In the genomic region with DNA sequence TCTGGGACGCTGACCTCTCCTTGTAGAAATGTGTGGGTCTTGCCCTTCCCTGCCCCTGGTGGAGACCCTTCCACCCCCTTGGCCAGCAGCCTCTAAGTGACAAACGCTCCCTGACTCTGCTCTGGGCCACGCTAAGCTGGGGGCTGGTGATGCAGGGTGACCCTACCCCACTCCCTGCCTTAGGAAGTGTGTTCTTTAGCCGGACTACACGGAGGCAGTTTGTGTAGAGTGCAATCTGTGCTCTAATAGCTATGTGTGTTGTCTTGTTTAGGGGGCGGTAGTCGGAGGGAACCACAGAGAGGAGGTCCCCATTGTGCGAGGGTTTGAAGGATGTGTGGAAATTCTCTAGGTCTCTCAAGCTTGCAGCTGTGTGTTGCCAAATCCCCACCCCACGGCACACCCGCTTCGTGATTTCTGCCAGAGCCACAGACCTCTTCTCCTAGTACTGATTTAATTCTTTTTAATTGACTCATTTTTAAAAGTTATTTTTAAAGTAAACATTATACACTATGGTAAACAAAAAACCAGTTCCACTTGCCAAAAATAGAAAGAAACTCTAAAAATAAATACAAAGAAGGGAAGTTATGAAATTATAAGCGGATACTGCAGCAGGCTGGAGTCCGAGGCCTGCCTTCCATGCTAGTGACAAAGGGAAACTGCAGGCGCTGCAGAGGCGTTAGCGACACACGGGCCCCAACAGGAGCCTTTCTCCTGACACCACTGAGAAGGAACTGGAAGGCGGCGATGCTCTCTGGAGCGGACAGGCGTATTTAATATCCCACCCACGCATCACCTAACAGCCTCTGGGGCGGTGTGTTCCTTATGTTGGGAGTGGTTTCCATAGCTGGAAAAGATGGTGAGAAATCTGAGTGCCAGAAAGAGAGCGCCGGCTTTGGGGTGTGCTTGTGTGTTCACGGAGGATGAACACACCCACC, we compare ENCODE assay signal across 8 cellular contexts.
DNase-seq lines count a peak whose midpoint lies in the region; ATAC-seq, FAIRE-seq and TF ChIP-seq lines count a peak whose summit lies in the region.

No MANE protein-coding gene starts in this region.

- TF ChIP-seq CTCF in sigmoid colon (IDR thresholded peaks at IDR 0.05): no peak

- H3K27ac Mint-ChIP-seq in stimulated activated effector memory CD8-positive, alpha-beta T cell treated with anti-CD3 and anti-CD28 coated beads, Interleukin-12 subunit alpha, Interleukin-12 subunit beta, amount 100 ng/mL, for 72 hours: no peak overlapping the region

- peak overlapping the region in 2 of 4 donors; percentile 29 to 47 for H3K27ac ChIP-seq in sigmoid colon
- no peak overlapping the region for H3K27ac ChIP-seq in caudate nucleus (ENCODE audit: low read depth, low read length)

- FAIRE-seq in GM12891 (lab: Jason Lieb, UNC): no peak

- no peak overlapping the region for H3K4me3 Mint-ChIP-seq in stimulated activated effector memory CD8-positive, alpha-beta T cell treated with anti-CD3 and anti-CD28 coated beads, Interleukin-12 subunit alpha, Interleukin-12 subunit beta, amount 100 ng/mL, for 72 hours

- peak overlapping the region in 1 of 4 donors; percentile 24 for H3K4me3 ChIP-seq in sigmoid colon

- H3K4me1 Mint-ChIP-seq in stimulated activated effector memory CD8-positive, alpha-beta T cell treated with anti-CD3 and anti-CD28 coated beads, Interleukin-12 subunit alpha, Interleukin-12 subunit beta, amount 100 ng/mL, for 72 hours: no peaks in the 10 kb centered on the region

- intact Hi-C loops in left cardiac atrium (cut with DNase I) (no loop called here), sigmoid colon (cut with DNase I) (no loop called here)

- ATAC-seq in left cardiac atrium: peak; percentile 62 to 65
- ATAC-seq in stimulated activated effector memory CD8-positive, alpha-beta T cell treated with anti-CD3 and anti-CD28 coated beads, Interleukin-12 subunit alpha, Interleukin-12 subunit beta, amount 100 ng/mL, for 72 hours: no peak

- peaks cover 0 to 15% (median 8%) of the 10 kb centered on the region in 4 donors for H3K4me1 ChIP-seq in sigmoid colon

- no peaks in the 10 kb centered on the region for H3K9me3 ChIP-seq in sigmoid colon

- DNase-seq in EH (ENCODE audit: low read depth) (peak; percentile 9), UCSD-AML1 (lab: John Stamatoyannopoulos, UW; ENCODE audit: unreplicated experiment) (peak; percentile 41), left cardiac atrium (peak; percentile 59), sigmoid colon (peak; percentile 80), caudate nucleus (lab: John Stamatoyannopoulos, UW) (no peak), GM12891 (ENCODE audit: insufficient read length, low spot score) (no peak)
- no peak for DNase-seq in stimulated activated effector memory CD8-positive, alpha-beta T cell treated with anti-CD3 and anti-CD28 coated beads, Interleukin-12 subunit alpha, Interleukin-12 subunit beta, amount 100 ng/mL, for 72 hours (ENCODE audit: low spot score in 2 of 2)
- no peak for DNase-seq in activated CD4-positive, alpha-beta T cell treated with anti-CD3 and anti-CD28 coated beads for 1 hour

- H3K9me3 Mint-ChIP-seq in stimulated activated effector memory CD8-positive, alpha-beta T cell treated with anti-CD3 and anti-CD28 coated beads, Interleukin-12 subunit alpha, Interleukin-12 subunit beta, amount 100 ng/mL, for 72 hours: no peaks in the 10 kb centered on the region

- 57 to 63% methylated on average over 26 of the region's 26 CpGs for WGBS in sigmoid colon, 2 donors

- no peaks in the 10 kb centered on the region for H3K36me3 ChIP-seq in sigmoid colon

- no peaks in the 10 kb centered on the region for H3K36me3 Mint-ChIP-seq in stimulated activated effector memory CD8-positive, alpha-beta T cell treated with anti-CD3 and anti-CD28 coated beads, Interleukin-12 subunit alpha, Interleukin-12 subunit beta, amount 100 ng/mL, for 72 hours

- TF ChIP-seq EP300 in sigmoid colon (IDR thresholded peaks at IDR 0.05): no peak

- no peak for TF ChIP-seq POLR2A in sigmoid colon (IDR thresholded peaks at IDR 0.05)
- TF ChIP-seq POLR2A in GM12891 (IDR thresholded peaks at IDR 0.05; ENCODE audit: low read depth, low read length): no peak

- no peaks in the 10 kb centered on the region for H3K27me3 ChIP-seq in sigmoid colon

TF ChIP-seq in GM12891, 5 proteins besides CTCF, POLR2A, EP300 and RAD21:
- TF ChIP-seq PAX5 (IDR thresholded peaks at IDR 0.05; ENCODE audit: insufficient read depth, low read length, severe bottlenecking) (no peak), TAF1 (IDR thresholded peaks at IDR 0.05; ENCODE audit: low read depth, low read length) (no peak), POU2F2 (IDR thresholded peaks at IDR 0.05; ENCODE audit: low read depth, low read length) (no peak), POLR2AphosphoS5 (IDR thresholded peaks at IDR 0.05; ENCODE audit: low read depth, low read length) (no peak), SPI1 (IDR thresholded peaks at IDR 0.05; ENCODE audit: low read depth, low read length) (no peak)

Comparison
In these comparisons a context has a peak if more than half of its experiments do, and no peak if none do; other contexts are left out.
1. DNase-seq: peak in EH (single experiment), UCSD-AML1 (single experiment), left cardiac atrium (single experiment) and sigmoid colon (single experiment); none in stimulated activated effector memory CD8-positive, alpha-beta T cell treated with anti-CD3 and anti-CD28 coated beads, Interleukin-12 subunit alpha, Interleukin-12 subunit beta, amount 100 ng/mL, for 72 hours (0 of 2), caudate nucleus (0 of 61), activated CD4-positive, alpha-beta T cell treated with anti-CD3 and anti-CD28 coated beads for 1 hour (single experiment) and GM12891 (single experiment).